25 cellular contexts compared by ENCODE assay signal in the genomic region with DNA sequence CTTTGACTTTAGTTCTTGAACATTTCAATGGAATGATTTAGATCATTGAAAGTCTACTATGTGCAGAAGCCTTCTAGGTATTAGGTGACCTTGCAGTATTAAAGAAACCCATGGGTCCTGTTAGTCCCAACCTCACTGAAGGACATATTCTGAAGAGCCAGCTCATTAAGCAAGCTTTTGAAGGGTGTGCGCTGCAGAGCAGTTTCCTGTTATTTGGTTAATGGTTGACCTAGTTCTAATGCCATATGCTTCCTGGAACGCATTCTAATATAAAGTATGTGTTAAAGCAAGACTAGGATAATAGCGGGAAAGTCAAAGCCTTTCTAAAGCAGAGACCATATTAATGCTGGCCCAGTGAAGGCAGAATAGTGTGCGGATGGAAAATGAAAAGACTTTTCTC. TPM values are rescaled to one million over a fixed set of nuclear protein-coding genes. Genes with fewer than 3 reads are reported as not detected.
DNase-seq lines count a peak whose midpoint lies in the region; ATAC-seq and TF ChIP-seq lines count a peak whose summit lies in the region.
"Had no signal": no experiment of that assay in that cellular context is flagged by ENCODE, and none has a peak within 500 bp of the region (broad histone marks: within the 10 kb centered on the region; RNA-seq: fewer than 3 reads in every experiment).

No MANE protein-coding gene starts in this region.

- peaks cover 59% of the 10 kb centered on the region for H3K4me1 ChIP-seq in lower lobe of right lung
- H3K4me1 ChIP-seq in spleen: peaks cover 0 to 18% (median 11%) of the 10 kb centered on the region in 6 donors
- H3K4me1 ChIP-seq in heart left ventricle: peaks cover 0 to 74% (median 45%) of the 10 kb centered on the region in 12 donors
- peaks cover 15% of the 10 kb centered on the region for H3K4me1 ChIP-seq in BE2C

- 70 to 81% (median 73%) methylated on average over 4 of the region's 4 CpGs for WGBS in spleen, 5 donors
- WGBS in heart left ventricle, 4 donors: 76 to 88% (median 81%) methylated on average over 4 of the region's 4 CpGs

- H3K27me3 ChIP-seq in lower lobe of right lung (ENCODE audit: low read depth) (no peaks in the 10 kb centered on the region), spleen (replicated peaks in 1 of 7) (no peaks in the 10 kb centered on the region), heart left ventricle (no peaks in the 10 kb centered on the region), BE2C (no peaks in the 10 kb centered on the region)
- H3K27me3 ChIP-seq: neutrophil had no signal

- no peak for TF ChIP-seq CTCF in lower lobe of right lung (IDR thresholded peaks at IDR 0.05)
- no peak for TF ChIP-seq CTCF in spleen (IDR thresholded peaks at IDR 0.05 in 8 of 11, conservative IDR thresholded peaks at IDR 0.05 in 3 of 11)
- TF ChIP-seq CTCF in heart left ventricle (IDR thresholded peaks at IDR 0.05): no peak
- no peak for TF ChIP-seq CTCF in BE2C (IDR thresholded peaks at IDR 0.05; ENCODE audit: low read depth, low read length)
- TF ChIP-seq CTCF in progenitor cell of endocrine pancreas (IDR thresholded peaks at IDR 0.05; ENCODE audit: unreplicated experiment): no peak

- H3K27ac ChIP-seq in lower lobe of right lung: peak overlapping the region; percentile 42
- H3K27ac ChIP-seq in spleen: peak overlapping the region in 7 of 8 donors; percentile 51 to 65 (median 56)
- H3K27ac ChIP-seq in heart left ventricle: no peak overlapping the region
- H3K27ac ChIP-seq: HL-60, neutrophil, VCaP had no signal

- H3K36me3 ChIP-seq in lower lobe of right lung (no peaks in the 10 kb centered on the region), spleen (no peaks in the 10 kb centered on the region), heart left ventricle (no peaks in the 10 kb centered on the region), BE2C (peaks cover 3% of the 10 kb centered on the region)
- H3K36me3 ChIP-seq: neutrophil had no signal

- no peaks in the 10 kb centered on the region for H3K27me3 Mint-ChIP-seq in effector memory CD8-positive, alpha-beta T cell
- no peaks in the 10 kb centered on the region for H3K27me3 Mint-ChIP-seq in progenitor cell of endocrine pancreas
- H3K27me3 Mint-ChIP-seq: activated naive CD4-positive, alpha-beta T cell treated with anti-CD3 and anti-CD28 coated beads, Interleukin-2, amount 50 U/mL, for 24 hours; activated T-helper 17 cell treated with anti-CD3 and anti-CD28 coated beads, Interleukin-2, amount 50 U/mL, for 72 hours; CD8-positive, alpha-beta memory T cell; dendritic cell treated with granulocyte-macrophage colony-stimulating factor and Interleukin-4, amounts not matched to agents 40 ng/mL and 50 ng/mL, for 4 days; type B pancreatic cell had no signal

- peaks cover 2 to 8% of the 10 kb centered on the region in 2 donors for H3K9me3 Mint-ChIP-seq in effector memory CD8-positive, alpha-beta T cell
- H3K9me3 Mint-ChIP-seq in progenitor cell of endocrine pancreas (ENCODE audit: low read depth): peaks cover 5% of the 10 kb centered on the region
- H3K9me3 Mint-ChIP-seq: activated naive CD4-positive, alpha-beta T cell treated with anti-CD3 and anti-CD28 coated beads, Interleukin-2, amount 50 U/mL, for 24 hours; dendritic cell treated with granulocyte-macrophage colony-stimulating factor and Interleukin-4, amounts not matched to agents 40 ng/mL and 50 ng/mL, for 4 days; H9 had no signal

- H3K4me1 Mint-ChIP-seq in effector memory CD8-positive, alpha-beta T cell (ENCODE audit: low read depth in 2 of 2): no peaks in the 10 kb centered on the region
- peaks cover 28% of the 10 kb centered on the region for H3K4me1 Mint-ChIP-seq in progenitor cell of endocrine pancreas (ENCODE audit: low read depth)
- H3K4me1 Mint-ChIP-seq: activated naive CD4-positive, alpha-beta T cell treated with anti-CD3 and anti-CD28 coated beads, Interleukin-2, amount 50 U/mL, for 24 hours; activated T-helper 17 cell treated with anti-CD3 and anti-CD28 coated beads, Interleukin-2, amount 50 U/mL, for 72 hours; CD8-positive, alpha-beta memory T cell had no signal

- TF ChIP-seq POLR2A in spleen (IDR thresholded peaks at IDR 0.05): no peak
- TF ChIP-seq POLR2A in heart left ventricle (IDR thresholded peaks at IDR 0.05): no peak

- peak; percentile 79 for DNase-seq in DMS53 treated with DMSO at 0.1 percent for 48 hours (lab: John Stamatoyannopoulos, UW; ENCODE audit: unreplicated experiment)
- no peak for DNase-seq in effector memory CD8-positive, alpha-beta T cell
- DNase-seq in lower lobe of right lung: no peak
- DNase-seq in spleen: no peak
- no peak for DNase-seq in heart left ventricle
- DNase-seq in BE2C: no peak
- no peak for DNase-seq in NCI-H187 (lab: John Stamatoyannopoulos, UW)
- DNase-seq in progenitor cell of endocrine pancreas (ENCODE audit: low spot score, unreplicated experiment): no peak
- DNase-seq: activated CD4-positive, alpha-beta T cell treated with anti-CD3 and anti-CD28 coated beads, Interleukin-2, amount 50 U/mL, for 48 hours; activated CD8-positive, alpha-beta memory T cell treated with anti-CD3 and anti-CD28 coated beads, Interleukin-2, amount 50 U/mL, for 4 hours; anterior cingulate cortex; CD8-positive, alpha-beta memory T cell; H9; NCI-H82; SK-N-SH; stimulated activated CD4-positive, alpha-beta T cell treated with anti-CD3 and anti-CD28 coated beads, Interleukin-2, amount 100 ng/mL, for 24 hours had no signal

- H3K4me3 Mint-ChIP-seq in effector memory CD8-positive, alpha-beta T cell: no peak overlapping the region
- no peak overlapping the region for H3K4me3 Mint-ChIP-seq in progenitor cell of endocrine pancreas (ENCODE audit: low read depth)
- H3K4me3 Mint-ChIP-seq: activated naive CD4-positive, alpha-beta T cell treated with anti-CD3 and anti-CD28 coated beads, Interleukin-2, amount 50 U/mL, for 24 hours; activated T-helper 17 cell treated with anti-CD3 and anti-CD28 coated beads, Interleukin-2, amount 50 U/mL, for 72 hours; dendritic cell treated with granulocyte-macrophage colony-stimulating factor and Interleukin-4, amounts not matched to agents 40 ng/mL and 50 ng/mL, for 4 days; H9; T-helper 2 cell treated with Interferon-gamma antibody and Interleukin-4, amounts not matched to agents 5 μg/mL and 100 μg/mL, for 36 hours; type B pancreatic cell had no signal

- H3K9me3 ChIP-seq in lower lobe of right lung: no peaks in the 10 kb centered on the region
- H3K9me3 ChIP-seq in spleen: no peaks in the 10 kb centered on the region
- H3K9me3 ChIP-seq in heart left ventricle: no peaks in the 10 kb centered on the region
- no peaks in the 10 kb centered on the region for H3K9me3 ChIP-seq in BE2C
- H3K9me3 ChIP-seq: neutrophil, SK-N-SH had no signal

- H3K27ac Mint-ChIP-seq in effector memory CD8-positive, alpha-beta T cell: no peak overlapping the region
- H3K27ac Mint-ChIP-seq in progenitor cell of endocrine pancreas: no peak overlapping the region
- H3K27ac Mint-ChIP-seq: activated naive CD4-positive, alpha-beta T cell treated with anti-CD3 and anti-CD28 coated beads, Interleukin-2, amount 50 U/mL, for 24 hours; activated T-helper 17 cell treated with anti-CD3 and anti-CD28 coated beads, Interleukin-2, amount 50 U/mL, for 72 hours; CD8-positive, alpha-beta memory T cell; dendritic cell treated with granulocyte-macrophage colony-stimulating factor and Interleukin-4, amounts not matched to agents 40 ng/mL and 50 ng/mL, for 4 days; T-helper 2 cell treated with Interferon-gamma antibody and Interleukin-4, amounts not matched to agents 5 μg/mL and 100 μg/mL, for 36 hours had no signal

- intact Hi-C loops in lower lobe of right lung (cut with DNase I): no loop called here
- intact Hi-C loops in spleen (cut with DNase I; ENCODE audit: low total_unique reads): no loop called here
- intact Hi-C loops in heart left ventricle (cut with DNase I): loop anchor here in 1 of 10 donors (5.0 kb wide), 1 partner anchor 84 kb away; no protein-coding TSS in a partner anchor

- H3K4me3 ChIP-seq in lower lobe of right lung (no peak overlapping the region), spleen (no peak overlapping the region), heart left ventricle (no peak overlapping the region), BE2C (ENCODE audit: low read depth, low read length) (no peak overlapping the region)

- no peaks in the 10 kb centered on the region for H3K36me3 Mint-ChIP-seq in effector memory CD8-positive, alpha-beta T cell (ENCODE audit: insufficient read depth)
- peaks cover 15% of the 10 kb centered on the region for H3K36me3 Mint-ChIP-seq in progenitor cell of endocrine pancreas (ENCODE audit: insufficient read depth)
- H3K36me3 Mint-ChIP-seq: activated naive CD4-positive, alpha-beta T cell treated with anti-CD3 and anti-CD28 coated beads, Interleukin-2, amount 50 U/mL, for 24 hours; CD8-positive, alpha-beta memory T cell had no signal

- ATAC-seq in effector memory CD8-positive, alpha-beta T cell (replicated peaks): peak; percentile 22
- ATAC-seq in lower lobe of right lung (peak; percentile 78 to 79), heart left ventricle (no peak)
- ATAC-seq: activated T-helper 17 cell treated with anti-CD3 and anti-CD28 coated beads, Interleukin-2, amount 50 U/mL, for 72 hours; HepG2 had no signal

RNA-seq across cellular contexts. Expression of a gene that starts 20.1 kb away (rescaled TPM):
- total RNA-seq in lower lobe of right lung (24.4 TPM), spleen (10 to 100 TPM; 18.6 to 38.9 (median 22.9) TPM), heart left ventricle (10 to 100 TPM; 16.8 to 51.3 (median 31.5) TPM), progenitor cell of endocrine pancreas (102 and 103 TPM in 2 replicates)
- polyA plus RNA-seq in spleen (1 to 10 TPM in 1 of 3 donors, under 1 TPM in 2; 0.36 to 1.4 (median 0.70) TPM), heart left ventricle (1 to 10 TPM; 5.3 to 8.3 TPM)
- polyA plus RNA-seq in BE2C (2012; ENCODE audit: insufficient read depth, insufficient read length, low read depth): 19.5 TPM
- total RNA-seq: HepG2 had no signal
- polyA plus RNA-seq: CD8-positive, alpha-beta memory T cell; HepG2 had no signal

Comparison
In these comparisons a context has a peak if more than half of its experiments do, and no peak if none do; other contexts are left out.
1. ATAC-seq: peak in effector memory CD8-positive, alpha-beta T cell (single experiment) and lower lobe of right lung (2 of 2); none in heart left ventricle (0 of 4).
2. H3K27ac ChIP-seq: peak in lower lobe of right lung (single experiment) and spleen (7 of 8); none in heart left ventricle (0 of 12).